8 cellular contexts compared by ENCODE assay signal in the genomic region with DNA sequence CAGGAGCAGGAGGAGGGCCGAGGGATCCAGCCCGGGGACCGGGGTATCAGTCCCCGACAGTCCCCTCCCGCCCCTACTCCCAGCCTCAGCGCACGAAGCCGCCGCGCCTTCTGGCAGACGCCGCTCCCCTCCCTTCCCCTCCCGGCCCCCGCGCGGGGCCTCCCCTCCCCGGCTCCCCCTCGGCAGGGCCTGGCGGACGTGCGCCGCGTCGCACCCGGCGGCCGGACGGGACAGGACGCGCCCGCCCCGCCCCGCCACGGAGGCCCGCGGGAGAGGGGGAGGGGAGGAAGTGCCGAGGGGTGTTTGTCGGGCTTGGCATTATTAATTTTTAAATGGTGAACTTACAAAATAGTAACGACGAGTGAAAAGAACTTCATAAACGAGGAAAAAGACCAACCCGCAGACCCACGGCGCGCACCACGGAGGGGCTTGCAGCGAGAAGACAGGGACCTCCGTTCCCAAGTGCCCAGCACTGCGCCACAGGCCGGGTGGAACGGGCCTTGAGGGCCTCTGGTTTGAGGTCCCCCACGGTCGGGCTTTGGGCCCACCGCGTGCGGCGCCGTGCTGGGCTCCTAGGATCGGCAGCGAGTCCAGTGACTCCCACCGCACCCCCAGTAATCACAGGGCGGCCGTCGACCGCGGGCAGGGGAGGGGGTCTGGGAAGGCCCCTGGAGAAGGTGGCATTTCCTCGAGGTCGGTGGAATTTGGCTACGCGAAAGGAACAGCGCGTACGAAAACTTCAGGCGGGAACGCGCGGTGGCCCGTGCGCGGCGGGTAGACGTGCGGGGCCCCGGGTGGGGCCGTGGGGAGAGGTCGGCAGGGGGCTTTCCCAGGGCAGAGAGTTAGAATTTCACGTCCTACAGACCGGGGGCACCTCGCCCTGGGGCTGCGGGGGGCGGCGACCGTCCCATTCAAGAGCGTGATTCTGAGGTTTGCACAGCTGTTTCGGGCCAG. TPM values are rescaled to one million over a fixed set of nuclear protein-coding genes. Genes with fewer than 3 reads are reported as not detected.
DNase-seq lines count a peak whose midpoint lies in the region; ATAC-seq and TF ChIP-seq lines count a peak whose summit lies in the region.

No MANE protein-coding gene starts in this region.

- H4K20me1 ChIP-seq in OCI-LY1 (ENCODE audit: insufficient read depth, low read length), result no peaks in the 10 kb centered on the region

- H3K9ac ChIP-seq in OCI-LY1 (ENCODE audit: low read length), result peak overlapping the region; percentile 84

- H3K27me3 ChIP-seq in OCI-LY1 (ENCODE audit: insufficient read depth, low read length) (no peaks in the 10 kb centered on the region), transverse colon (no peaks in the 10 kb centered on the region)

- H3K9me2 ChIP-seq in OCI-LY1 (ENCODE audit: low read depth, low read length), result no peaks in the 10 kb centered on the region

- H3K4me1 ChIP-seq in OCI-LY1 (ENCODE audit: insufficient read depth, low read length, severe bottlenecking), result peaks cover 48% of the 10 kb centered on the region
- peaks cover 17 to 59% (median 49%) of the 10 kb centered on the region in 4 donors for H3K4me1 ChIP-seq in transverse colon

- no peak for TF ChIP-seq CTCF in OCI-LY1 (IDR thresholded peaks at IDR 0.05; ENCODE audit: low read length)
- no peak for TF ChIP-seq CTCF in foreskin fibroblast (IDR thresholded peaks at IDR 0.05; ENCODE audit: low read depth, low read length)
- TF ChIP-seq CTCF in nephron (IDR thresholded peaks at IDR 0.05; ENCODE audit: unreplicated experiment in 3 of 3), result no peak
- no peak for TF ChIP-seq CTCF in transverse colon (IDR thresholded peaks at IDR 0.05)

- H3K4me3 ChIP-seq in OCI-LY1 (ENCODE audit: low read depth, low read length, poor library complexity, severe bottlenecking) (peak overlapping the region; percentile 71), foreskin fibroblast (ENCODE audit: low read depth in 1 of 2, low read length in 2 of 2) (peak overlapping the region; percentile 81 to 89), transverse colon (peak overlapping the region; percentile 30 to 98 (median 88))

- H3K4me1 Mint-ChIP-seq in nephron, result peaks cover 28% of the 10 kb centered on the region

- intact Hi-C loops in transverse colon (cut with DNase I; ENCODE audit: low total_unique reads), result no loop called here

- peak overlapping the region; percentile 100 for H3K27ac Mint-ChIP-seq in nephron

- peak overlapping the region; percentile 94 for H3K27ac ChIP-seq in OCI-LY1 (ENCODE audit: low read depth, low read length, poor library complexity, severe bottlenecking)
- peak overlapping the region; percentile 99 to 100 (median 100) for H3K27ac ChIP-seq in transverse colon

- TF ChIP-seq POLR2A in transverse colon (IDR thresholded peaks at IDR 0.05), result no peak

- peak; percentile 25 for ATAC-seq in HG02970 (IDR thresholded peaks at IDR 0.05; ENCODE audit: low FRiP score, unreplicated experiment)

- no peak for TF ChIP-seq EP300 in transverse colon (IDR thresholded peaks at IDR 0.05; ENCODE audit: low read depth)

- H3K9me3 Mint-ChIP-seq in nephron, result no peaks in the 10 kb centered on the region

- in situ Hi-C loops in transverse colon (cut with MboI; ENCODE audit: low pct_ligation_motif_present in 1 of 4, low pct_unique_long_range_greater_than_20kb in 1 of 4, low sequenced_read_pairs in 3 of 4), result loop anchor here in 3 of 4 donors (10.0 to 25.0 kb wide), 3 partner anchors 104 to 211 kb away; a partner anchor contains a TSS

- H3K79me2 ChIP-seq in OCI-LY1 (ENCODE audit: insufficient read depth, low read length), result no peaks in the 10 kb centered on the region

- peaks cover 18% of the 10 kb centered on the region for H3K36me3 ChIP-seq in OCI-LY1 (ENCODE audit: insufficient read depth, low read length)
- peaks cover 0 to 17% (median 3%) of the 10 kb centered on the region in 4 donors for H3K36me3 ChIP-seq in transverse colon

- no peak overlapping the region for H2AFZ ChIP-seq in OCI-LY1 (ENCODE audit: low read length)

- peaks cover 22% of the 10 kb centered on the region for H3K27me3 Mint-ChIP-seq in nephron (ENCODE audit: low read depth)

- peak overlapping the region; percentile 96 to 98 (median 96) for H3K4me3 Mint-ChIP-seq in nephron

- peaks cover 6% of the 10 kb centered on the region for H3K36me3 Mint-ChIP-seq in nephron (ENCODE audit: low read depth)

- H3K9me3 ChIP-seq in OCI-LY1 (ENCODE audit: low read length) (no peaks in the 10 kb centered on the region), transverse colon (no peaks in the 10 kb centered on the region)

- DNase-seq in NCI-H82 (lab: John Stamatoyannopoulos, UW) (peak; percentile 71), NCI-H82 treated with DMSO at 0.1 percent for 48 hours (lab: John Stamatoyannopoulos, UW; ENCODE audit: unreplicated experiment) (no peak), foreskin fibroblast (peak; percentile 88 to 91), transverse colon (peak; percentile 87)
- peak; percentile 88 for DNase-seq in activated effector memory CD4-positive, alpha-beta T cell treated with anti-CD3 and anti-CD28 coated beads, Interleukin-2, amount 50 U/mL, for 16 hours

- WGBS in transverse colon (ENCODE audit: low coverage in 1 of 2), 2 donors, result 1% methylated on average over 86 of the region's 95 CpGs; no CpG with 5 or more reads in 1 of the 2 donors

- H3K4me2 ChIP-seq in OCI-LY1 (ENCODE audit: low read length), result peak overlapping the region; percentile 77

- no peaks in the 10 kb centered on the region; the same call in 1 of the 2 replicates for H3F3A ChIP-seq in OCI-LY1 (ENCODE audit: insufficient read depth, low read length)

RNA-seq across cellular contexts. Expression of a gene that starts 1.0 kb away (rescaled TPM):
- 100 to 1,000 TPM; 132 to 197 (median 173) TPM for total RNA-seq in transverse colon

RNA-seq across cellular contexts. Expression of a gene that starts 16.6 kb away (rescaled TPM):
- total RNA-seq in transverse colon, result 1 to 10 TPM; 2.6 to 8.4 (median 6.3) TPM

RNA-seq across cellular contexts. Expression of a gene that starts 20.2 kb away (rescaled TPM):
- 100 to 1,000 TPM; 177 to 541 (median 285) TPM for total RNA-seq in transverse colon

RNA-seq across cellular contexts. Expression of a gene that starts 42.1 kb away (rescaled TPM):
- not detected for total RNA-seq in transverse colon
